ENCODE assay signal across 17 cellular contexts in the genomic region with DNA sequence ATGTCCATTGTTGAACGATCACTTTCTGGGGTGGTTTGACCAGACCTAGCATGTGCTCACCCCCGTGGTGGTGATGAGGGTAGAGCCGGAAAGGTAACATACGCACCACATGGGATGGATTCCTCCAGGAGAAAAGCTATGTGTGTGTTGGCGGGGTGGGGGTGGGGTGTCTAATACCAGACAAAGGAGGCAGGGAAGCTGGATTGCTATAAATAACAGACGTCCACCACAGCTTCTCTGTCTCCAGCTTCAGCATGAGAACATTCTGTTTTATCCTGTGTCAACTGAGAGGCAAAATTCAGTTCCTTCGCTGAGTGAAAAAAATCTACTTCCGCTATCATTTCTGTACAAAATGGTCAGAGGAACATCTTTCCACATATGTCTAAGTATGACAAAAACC.
DNase-seq lines count a peak whose midpoint lies in the region; ATAC-seq, FAIRE-seq and TF ChIP-seq lines count a peak whose summit lies in the region.
"Had no signal": no experiment of that assay in that cellular context is flagged by ENCODE, and none has a peak within 500 bp of the region (broad histone marks: within the 10 kb centered on the region; RNA-seq: fewer than 3 reads in every experiment).

No MANE protein-coding gene starts in this region.

- CTCF ChIA-PET in activated CD8-positive, alpha-beta T cell treated with anti-CD3 and anti-CD28 coated beads for 36 hours (lab: Charles Lee): interaction anchor here (0.8 to 1.1 kb wide), 2 partner anchors 54 to 63 kb away, joined by 3 to 6 read pairs; no protein-coding TSS in a partner anchor

- DNase-seq in astrocyte (ENCODE audit: low read depth) (no peak), Right ventricle myocardium superior (no peak), left ventricle myocardium superior (no peak), myocyte (ENCODE audit: low read depth) (peak; percentile 35), RKO (ENCODE audit: low spot score) (no peak)
- no peak for DNase-seq in activated CD8-positive, alpha-beta T cell treated with anti-CD3 and anti-CD28 coated beads for 36 hours
- DNase-seq: C1 segment of cervical spinal cord; Calu3; CD4-positive, alpha-beta T cell; DMS 273 treated with DMSO at 0.1 percent for 48 hours; DMS79; H7 had no signal

- no peak overlapping the region for H3K4me2 ChIP-seq in astrocyte (ENCODE audit: low read length)
- H3K4me2 ChIP-seq: GM23338 had no signal

- no peak for FAIRE-seq in astrocyte (lab: Jason Lieb, UNC)
- FAIRE-seq: A204.1, GM12878 had no signal

- H3K36me3 Mint-ChIP-seq in astrocyte (ENCODE audit: low read depth, unreplicated experiment): no peaks in the 10 kb centered on the region
- no peaks in the 10 kb centered on the region for H3K36me3 Mint-ChIP-seq in activated CD8-positive, alpha-beta T cell treated with anti-CD3 and anti-CD28 coated beads for 36 hours (ENCODE audit: low read depth)

- H3K79me2 ChIP-seq in astrocyte (ENCODE audit: insufficient read depth, low read length): no peaks in the 10 kb centered on the region

- intact Hi-C loops in Right ventricle myocardium superior (cut with DNase I): no loop called here
- intact Hi-C loops in left ventricle myocardium superior (cut with micrococcal nuclease): no loop called here
- intact Hi-C loops in activated CD8-positive, alpha-beta T cell treated with anti-CD3 and anti-CD28 coated beads for 36 hours (cut with micrococcal nuclease): no loop called here

- no peak overlapping the region for H3K4me3 Mint-ChIP-seq in astrocyte (ENCODE audit: unreplicated experiment)
- H3K4me3 Mint-ChIP-seq in activated CD8-positive, alpha-beta T cell treated with anti-CD3 and anti-CD28 coated beads for 36 hours: no peak overlapping the region
- H3K4me3 Mint-ChIP-seq: B cell; CD4-positive, alpha-beta T cell; GM23338 had no signal

- no peaks in the 10 kb centered on the region for H3K9me3 Mint-ChIP-seq in astrocyte (ENCODE audit: unreplicated experiment)
- H3K9me3 Mint-ChIP-seq in activated CD8-positive, alpha-beta T cell treated with anti-CD3 and anti-CD28 coated beads for 36 hours: no peaks in the 10 kb centered on the region
- H3K9me3 Mint-ChIP-seq: CD4-positive, alpha-beta T cell had no signal

- no peak overlapping the region for H3K27ac ChIP-seq in astrocyte (ENCODE audit: low read depth, low read length)

- no peaks in the 10 kb centered on the region for H4K20me1 ChIP-seq in astrocyte (ENCODE audit: insufficient read depth, low read length)

- TF ChIP-seq CTCF in astrocyte (IDR thresholded peaks at IDR 0.05; ENCODE audit: insufficient read depth, low read depth, low read length): no peak
- TF ChIP-seq CTCF in activated CD8-positive, alpha-beta T cell treated with anti-CD3 and anti-CD28 coated beads for 36 hours (IDR thresholded peaks at IDR 0.05): no peak

- no peaks in the 10 kb centered on the region for H3K36me3 ChIP-seq in astrocyte (ENCODE audit: insufficient read depth, low read length)

- no peak overlapping the region for H3K4me3 ChIP-seq in astrocyte (ENCODE audit: insufficient read depth, low read depth, low read length)
- H3K4me3 ChIP-seq: GM12878, GM23338 had no signal

- no peaks in the 10 kb centered on the region for H3K27me3 ChIP-seq in astrocyte (ENCODE audit: insufficient read depth, low read length)

- no peak overlapping the region for H3K9ac ChIP-seq in astrocyte (ENCODE audit: low read length)

- H3K27ac Mint-ChIP-seq in astrocyte (ENCODE audit: unreplicated experiment): peak overlapping the region; percentile 29
- H3K27ac Mint-ChIP-seq in activated CD8-positive, alpha-beta T cell treated with anti-CD3 and anti-CD28 coated beads for 36 hours: no peak overlapping the region
- H3K27ac Mint-ChIP-seq: B cell; CD4-positive, alpha-beta T cell; GM23338 had no signal

- no peaks in the 10 kb centered on the region for H3K9me3 ChIP-seq in astrocyte (ENCODE audit: insufficient read depth, low read depth, low read length)

- H2AFZ ChIP-seq in astrocyte (ENCODE audit: low read depth, low read length): no peak overlapping the region
- H2AFZ ChIP-seq: GM23338 had no signal

- H3K4me1 Mint-ChIP-seq in astrocyte (ENCODE audit: low read depth, unreplicated experiment): peaks cover 8% of the 10 kb centered on the region
- peaks cover 13% of the 10 kb centered on the region for H3K4me1 Mint-ChIP-seq in activated CD8-positive, alpha-beta T cell treated with anti-CD3 and anti-CD28 coated beads for 36 hours (ENCODE audit: low read depth)
- H3K4me1 Mint-ChIP-seq: B cell had no signal

- peaks cover 12% of the 10 kb centered on the region for H3K4me1 ChIP-seq in astrocyte (ENCODE audit: insufficient read depth, low read length)

- POLR2A ChIA-PET in activated CD8-positive, alpha-beta T cell treated with anti-CD3 and anti-CD28 coated beads for 36 hours (lab: Charles Lee): no interaction called here

- H3K27me3 Mint-ChIP-seq in astrocyte (ENCODE audit: low read depth, unreplicated experiment): no peaks in the 10 kb centered on the region
- peaks cover 24% of the 10 kb centered on the region for H3K27me3 Mint-ChIP-seq in activated CD8-positive, alpha-beta T cell treated with anti-CD3 and anti-CD28 coated beads for 36 hours

- ATAC-seq in Right ventricle myocardium superior (ENCODE audit: poor library complexity) (peak; percentile 92), left ventricle myocardium superior (peak; percentile 89), GM19397 (IDR thresholded peaks at IDR 0.05; ENCODE audit: unreplicated experiment) (no peak)
- ATAC-seq in activated CD8-positive, alpha-beta T cell treated with anti-CD3 and anti-CD28 coated beads for 36 hours: no peak
- ATAC-seq: GM12878, GM23338 had no signal

Comparison
In these comparisons a context has a peak if more than half of its experiments do, and no peak if none do; other contexts are left out.
1. ATAC-seq: peak in Right ventricle myocardium superior (single experiment) and left ventricle myocardium superior (single experiment); none in activated CD8-positive, alpha-beta T cell treated with anti-CD3 and anti-CD28 coated beads for 36 hours (single experiment) and GM19397 (single experiment).